Comparison of ENCODE assay signal across 2 cellular contexts in genomic region chr10:70465278-70465677, GRCh38.
TF ChIP-seq lines count a peak whose summit lies in the region.

No MANE protein-coding gene starts in this region.

TF ChIP-seq in IMR-90, 13 proteins besides CTCF, POLR2A, EP300 and RAD21:
- no peak for TF ChIP-seq RFX5 (IDR thresholded peaks at IDR 0.05; ENCODE audit: low read depth, low read length)
- no peak for TF ChIP-seq CEBPB (IDR thresholded peaks at IDR 0.05; ENCODE audit: low read depth, low read length)

TF ChIP-seq in H1, 55 proteins besides CTCF, POLR2A, EP300 and RAD21:
- TF ChIP-seq EGR1 (IDR thresholded peaks at IDR 0.05; ENCODE audit: borderline replicate concordance, low read depth, low read length) (no peak), SP1 (IDR thresholded peaks at IDR 0.05; ENCODE audit: low read depth, low read length) (no peak), SIRT6 (IDR thresholded peaks at IDR 0.05; ENCODE audit: low read length) (no peak), NRF1 (IDR thresholded peaks at IDR 0.05; ENCODE audit: low read depth, low read length) (no peak), ASH2L (IDR thresholded peaks at IDR 0.05; ENCODE audit: low read length) (no peak), CHD1 (IDR thresholded peaks at IDR 0.05; ENCODE audit: low read depth, low read length) (no peak), RBBP5 (IDR thresholded peaks at IDR 0.05; ENCODE audit: borderline replicate concordance, low read depth, low read length) (no peak), CBX8 (IDR thresholded peaks at IDR 0.05; ENCODE audit: borderline replicate concordance, low read depth, low read length) (no peak), CEBPB (IDR thresholded peaks at IDR 0.05; ENCODE audit: low read depth, low read length) (no peak), HDAC2 (IDR thresholded peaks at IDR 0.05; ENCODE audit: borderline replicate concordance in 1 of 2, low read depth in 2 of 2, low read length in 2 of 2) (no peak), NANOG (IDR thresholded peaks at IDR 0.05; ENCODE audit: insufficient read depth, low read depth, low read length, poor library complexity, severe bottlenecking) (no peak), BCL11A (IDR thresholded peaks at IDR 0.05; ENCODE audit: low read depth in 2 of 2, low read length in 2 of 2) (no peak), SRF (IDR thresholded peaks at IDR 0.05; ENCODE audit: low read depth, low read length) (no peak), TBP (IDR thresholded peaks at IDR 0.05; ENCODE audit: low read depth, low read length) (no peak), RFX5 (IDR thresholded peaks at IDR 0.05; ENCODE audit: borderline replicate concordance, low read depth, low read length) (no peak), MAFK (IDR thresholded peaks at IDR 0.05; ENCODE audit: low read depth, low read length) (no peak), SP4 (IDR thresholded peaks at IDR 0.05; ENCODE audit: low read length) (no peak), SP2 (IDR thresholded peaks at IDR 0.05; ENCODE audit: low read length) (no peak)
- TF ChIP-seq, protein P1, sequence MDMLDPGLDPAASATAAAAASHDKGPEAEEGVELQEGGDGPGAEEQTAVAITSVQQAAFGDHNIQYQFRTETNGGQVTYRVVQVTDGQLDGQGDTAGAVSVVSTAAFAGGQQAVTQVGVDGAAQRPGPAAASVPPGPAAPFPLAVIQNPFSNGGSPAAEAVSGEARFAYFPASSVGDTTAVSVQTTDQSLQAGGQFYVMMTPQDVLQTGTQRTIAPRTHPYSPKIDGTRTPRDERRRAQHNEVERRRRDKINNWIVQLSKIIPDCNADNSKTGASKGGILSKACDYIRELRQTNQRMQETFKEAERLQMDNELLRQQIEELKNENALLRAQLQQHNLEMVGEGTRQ (IDR thresholded peaks at IDR 0.05; ENCODE audit: low read length): no peak
